Comparison of ENCODE assay signal across 9 cellular contexts in genomic region chr15:85702321-85703230, GRCh38.
DNase-seq lines count a peak whose midpoint lies in the region; ATAC-seq lines count a peak whose summit lies in the region.
"Had no signal": no experiment of that assay in that cellular context is flagged by ENCODE, and none has a peak within 500 bp of the region (broad histone marks: within the 10 kb centered on the region; RNA-seq: fewer than 3 reads in every experiment).

No MANE protein-coding gene starts in this region.

- peak overlapping the region; percentile 80 for H3K4me3 Mint-ChIP-seq in activated naive CD8-positive, alpha-beta T cell

- DNase-seq in A172 (ENCODE audit: low spot score) (peak; percentile 19), HCEC 1CT (peak; percentile 15), kidney tubule cell (ENCODE audit: low spot score) (no peak), NCI-H1930 (lab: John Stamatoyannopoulos, UW) (no peak), NCI-H187 (lab: John Stamatoyannopoulos, UW) (no peak)
- DNase-seq: dorsolateral prefrontal cortex had no signal

- H3K9me3 Mint-ChIP-seq in activated naive CD8-positive, alpha-beta T cell (ENCODE audit: low read depth): no peaks in the 10 kb centered on the region

- peak overlapping the region; percentile 58 for H3K27ac ChIP-seq in mesodermal cell (ENCODE audit: low read depth, low read length, severe bottlenecking)

- H3K4me3 ChIP-seq in mesodermal cell (ENCODE audit: extremely low read depth, insufficient read depth, low read length, poor library complexity, severe bottlenecking): no peak overlapping the region
- H3K4me3 ChIP-seq: dorsolateral prefrontal cortex had no signal

- WGBS in mesodermal cell (ENCODE audit: insufficient coverage in 2 of 2), 2 experiments: 81 to 86% methylated on average over 6 of the region's 7 CpGs

- no peaks in the 10 kb centered on the region for H3K36me3 ChIP-seq in mesodermal cell (ENCODE audit: control insufficient read depth, insufficient read depth, low read length)

- peaks cover 11% of the 10 kb centered on the region for H3K4me1 ChIP-seq in mesodermal cell (ENCODE audit: control insufficient read depth, insufficient read depth, low read length, poor library complexity, severe bottlenecking)

- no peak for ATAC-seq in GM21619 (IDR thresholded peaks at IDR 0.05; ENCODE audit: unreplicated experiment)

- H3K4me1 Mint-ChIP-seq in activated naive CD8-positive, alpha-beta T cell (ENCODE audit: low read depth): peaks cover 76% of the 10 kb centered on the region

- H3K27ac Mint-ChIP-seq in activated naive CD8-positive, alpha-beta T cell: peak overlapping the region; percentile 97

- H3K9me3 ChIP-seq in mesodermal cell (ENCODE audit: control insufficient read depth, low read length): no peaks in the 10 kb centered on the region

- peaks cover 10% of the 10 kb centered on the region for H3K36me3 Mint-ChIP-seq in activated naive CD8-positive, alpha-beta T cell

- H3K27me3 Mint-ChIP-seq in activated naive CD8-positive, alpha-beta T cell: no peaks in the 10 kb centered on the region

Comparison
In these comparisons a context has a peak if more than half of its experiments do, and no peak if none do; other contexts are left out.
1. DNase-seq: peak in A172 (single experiment) and HCEC 1CT (single experiment); none in kidney tubule cell (single experiment), NCI-H1930 (0 of 2) and NCI-H187 (0 of 2).